In genomic region chr15:80573614-80574013, GRCh38 we compare ENCODE assay signal across 26 cellular contexts.
"Had no signal": no experiment of that assay in that cellular context is flagged by ENCODE, and none has a peak within 500 bp of the region (broad histone marks: within the 10 kb centered on the region; RNA-seq: fewer than 3 reads in every experiment).

No MANE protein-coding gene starts in this region.

- H3K36me3 ChIP-seq: SJCRH30 had no signal

- H3K4me1 Mint-ChIP-seq: IgD-negative memory B cell had no signal

- H3K9me3 ChIP-seq: SJCRH30 had no signal

- H3K27me3 ChIP-seq: SJCRH30 had no signal

- H3K27me3 Mint-ChIP-seq: IgD-negative memory B cell had no signal

- ATAC-seq: HepG2, K562, Panc1, PC-3, Right ventricle myocardium inferior, SK-N-SH treated with all-trans-retinoic acid at 6 μM for 48 hours had no signal

- H3K4me3 ChIP-seq: K562, SJCRH30 had no signal

- DNase-seq: Kasumi-1; MV-4-11; NCI-H1048; NCI-H1105; NCI-H1417; NCI-H1436 treated with DMSO at 0.1 percent for 48 hours; NCI-H1694; NCI-H1930; NCI-H2081; NCI-H2107; NCI-H2227 treated with DMSO at 0.1 percent for 48 hours; NCI-H524; NCI-H526 treated with DMSO at 0.1 percent for 48 hours; NCI-H748 treated with DMSO at 0.1 percent for 48 hours; NK-92 treated with Interleukin-12 subunit alpha and Interleukin-12 subunit beta, amount 100 ng/mL, for 24 hours; PC-3; SHP77 treated with DMSO at 0.1 percent for 48 hours; SJCRH30 had no signal

- H3K4me1 ChIP-seq: SJCRH30 had no signal

- H3K36me3 Mint-ChIP-seq: IgD-negative memory B cell had no signal

- H3K27ac ChIP-seq: KMS-11, RWPE1, SJCRH30 had no signal

- H3K4me3 Mint-ChIP-seq: IgD-negative memory B cell had no signal
